8 cellular contexts compared by ENCODE assay signal in genomic region chr2:24075915-24076848, GRCh38. TPM values are rescaled to one million over a fixed set of nuclear protein-coding genes. Genes with fewer than 3 reads are reported as not detected.
A peak's percentile ranks its signal among the peaks of the same experiment; 100 is the strongest.
DNase-seq lines count a peak whose midpoint lies in the region; ATAC-seq and TF ChIP-seq lines count a peak whose summit lies in the region.

TSS of gene SF3B6 (minus strand) at chr2:24076326. CDS start at chr2:24076229, 97 bp downstream.

- intact Hi-C loops in activated T-helper 2 cell treated with anti-CD3 and anti-CD28 coated beads, Interferon-gamma antibody, Interleukin-2, Interleukin-4, amounts not matched to agents 10 μg/mL and 5 μg/mL and 100 μg/mL, durations not matched to agents 14 hours and 24 hours and 36 hours (cut with micrococcal nuclease): loop anchor here (1.0 kb wide), 3 partner anchors 8 to 149 kb away; partner anchors contain the start of genes ATAD2B, TP53I3 and WDCP
- intact Hi-C loops in naive thymus-derived CD4-positive, alpha-beta T cell (cut with micrococcal nuclease): loop anchor here (1.0 to 5.0 kb wide), 18 partner anchors 8 to 1956 kb away; partner anchors contain the start of genes ATAD2B (in 2 of the 2), ITSN2 (in 2 of the 2), TP53I3 (in 2 of the 2) and UBXN2A (in 2 of the 2)

- peak; percentile 99 for DNase-seq in EH (ENCODE audit: low read depth)
- peak; percentile 96 for DNase-seq in H4 (ENCODE audit: low spot score)
- peak; percentile 98 for DNase-seq in LoVo (ENCODE audit: low spot score)
- peak; percentile 100 for DNase-seq in RWPE2 (ENCODE audit: low spot score)
- DNase-seq in activated T-helper 2 cell treated with anti-CD3 and anti-CD28 coated beads, Interferon-gamma antibody, Interleukin-2, Interleukin-4, amounts not matched to agents 10 μg/mL and 5 μg/mL and 100 μg/mL, durations not matched to agents 14 hours and 24 hours and 36 hours (ENCODE audit: low spot score): peak; percentile 98
- peak; percentile 98 to 99 for DNase-seq in fibroblast of lung (ENCODE audit: low read depth in 2 of 2)
- peak; percentile 97 to 100 (median 100) for DNase-seq in naive thymus-derived CD4-positive, alpha-beta T cell
- peak; percentile 98 for DNase-seq in stimulated activated naive B cell treated with anti-CD40 and anti-IgM and Interleukin-4, amounts not matched to agents 10 μg/mL and 1 μg/mL and 100 μg/mL, for 72 hours

- peak within 1 kb of the TSS; percentile 97 for H2AFZ ChIP-seq in fibroblast of lung (ENCODE audit: low read length)

- no peak for TF ChIP-seq CTCF in RWPE2 (IDR thresholded peaks at IDR 0.05; ENCODE audit: poor library complexity, severe bottlenecking)
- TF ChIP-seq CTCF in fibroblast of lung (conservative IDR thresholded peaks at IDR 0.05 in 1 of 2, IDR thresholded peaks at IDR 0.05 in 1 of 2; ENCODE audit: low read depth in 1 of 2, low read length in 2 of 2): no peak

- POLR2A ChIA-PET in naive thymus-derived CD4-positive, alpha-beta T cell (lab: Charles Lee): interaction anchor here (0.6 to 2.8 kb wide), 16 partner anchors 10 to 1301 kb away, joined by 3 to 49 read pairs (median 4); partner anchors contain the start of genes ATAD2B, FKBP1B, ITSN2 and UBXN2A

- H3K4me1 ChIP-seq in RWPE2 (ENCODE audit: insufficient read depth, poor library complexity, severe bottlenecking) (no peaks in the 10 kb centered on the region), fibroblast of lung (ENCODE audit: control insufficient read depth, extremely low read depth, insufficient read depth, low read length) (peaks cover 3% of the 10 kb centered on the region)
- H3K4me1 ChIP-seq in naive thymus-derived CD4-positive, alpha-beta T cell (ENCODE audit: control insufficient read depth in 2 of 2, insufficient read depth in 2 of 2, low read length in 2 of 2): peaks cover 13 to 21% of the 10 kb centered on the region in 2 donors

- peaks cover 31% of the 10 kb centered on the region for H3K4me1 Mint-ChIP-seq in activated T-helper 2 cell treated with anti-CD3 and anti-CD28 coated beads, Interferon-gamma antibody, Interleukin-2, Interleukin-4, amounts not matched to agents 10 μg/mL and 5 μg/mL and 100 μg/mL, durations not matched to agents 14 hours and 24 hours and 36 hours (ENCODE audit: low read depth)
- H3K4me1 Mint-ChIP-seq in naive thymus-derived CD4-positive, alpha-beta T cell: peaks cover 14 to 47% (median 42%) of the 10 kb centered on the region in 7 donors
- peaks cover 17 to 30% of the 10 kb centered on the region in 2 donors for H3K4me1 Mint-ChIP-seq in stimulated activated naive B cell treated with anti-CD40 and anti-IgM and Interleukin-4, amounts not matched to agents 10 μg/mL and 1 μg/mL and 100 μg/mL, for 72 hours

- peak within 1 kb of the TSS; percentile 78 for H3K27ac ChIP-seq in RWPE2 (ENCODE audit: poor library complexity, severe bottlenecking)
- peak within 1 kb of the TSS; percentile 84 for H3K27ac ChIP-seq in fibroblast of lung (ENCODE audit: insufficient read depth, low read length)
- peak within 1 kb of the TSS; percentile 78 for H3K27ac ChIP-seq in naive thymus-derived CD4-positive, alpha-beta T cell (ENCODE audit: low read depth, low read length)

- H3K9me3 ChIP-seq in RWPE2 (ENCODE audit: severe bottlenecking) (no peaks in the 10 kb centered on the region), fibroblast of lung (ENCODE audit: control insufficient read depth, insufficient read depth, low read depth, low read length) (no peaks in the 10 kb centered on the region)
- H3K9me3 ChIP-seq in naive thymus-derived CD4-positive, alpha-beta T cell (ENCODE audit: control insufficient read depth in 2 of 3, low read length in 3 of 3): no peaks in the 10 kb centered on the region

- H3K4me3 Mint-ChIP-seq in activated T-helper 2 cell treated with anti-CD3 and anti-CD28 coated beads, Interferon-gamma antibody, Interleukin-2, Interleukin-4, amounts not matched to agents 10 μg/mL and 5 μg/mL and 100 μg/mL, durations not matched to agents 14 hours and 24 hours and 36 hours (ENCODE audit: low read depth): peak within 1 kb of the TSS; percentile 97
- peak within 1 kb of the TSS; percentile 93 to 99 (median 98) for H3K4me3 Mint-ChIP-seq in naive thymus-derived CD4-positive, alpha-beta T cell
- H3K4me3 Mint-ChIP-seq in stimulated activated naive B cell treated with anti-CD40 and anti-IgM and Interleukin-4, amounts not matched to agents 10 μg/mL and 1 μg/mL and 100 μg/mL, for 72 hours: peak within 1 kb of the TSS; percentile 93 to 98

- H3K27ac Mint-ChIP-seq in activated T-helper 2 cell treated with anti-CD3 and anti-CD28 coated beads, Interferon-gamma antibody, Interleukin-2, Interleukin-4, amounts not matched to agents 10 μg/mL and 5 μg/mL and 100 μg/mL, durations not matched to agents 14 hours and 24 hours and 36 hours: peak within 1 kb of the TSS; percentile 97
- H3K27ac Mint-ChIP-seq in naive thymus-derived CD4-positive, alpha-beta T cell: peak within 1 kb of the TSS; percentile 96 to 99 (median 99)
- H3K27ac Mint-ChIP-seq in stimulated activated naive B cell treated with anti-CD40 and anti-IgM and Interleukin-4, amounts not matched to agents 10 μg/mL and 1 μg/mL and 100 μg/mL, for 72 hours: peak within 1 kb of the TSS; percentile 97

- ATAC-seq in RWPE2 (ENCODE audit: low read depth): peak; percentile 82
- peak; percentile 89 for ATAC-seq in naive thymus-derived CD4-positive, alpha-beta T cell
- peak; percentile 93 for ATAC-seq in stimulated activated naive B cell treated with anti-CD40 and anti-IgM and Interleukin-4, amounts not matched to agents 10 μg/mL and 1 μg/mL and 100 μg/mL, for 72 hours (replicated peaks)

- H3K36me3 ChIP-seq in RWPE2 (ENCODE audit: low read depth) (peaks cover 43% of the 10 kb centered on the region), fibroblast of lung (ENCODE audit: control insufficient read depth, insufficient read depth, low read length) (peaks cover 4% of the 10 kb centered on the region)
- H3K36me3 ChIP-seq in naive thymus-derived CD4-positive, alpha-beta T cell (ENCODE audit: control insufficient read depth in 2 of 3, insufficient read depth in 3 of 3, low read length in 3 of 3): peaks cover 0 to 16% (median 4%) of the 10 kb centered on the region in 3 experiments

- H3K4me3 ChIP-seq in RWPE2 (ENCODE audit: severe bottlenecking) (peak within 1 kb of the TSS; percentile 69), fibroblast of lung (replicated peaks in 1 of 4; ENCODE audit: control extremely low read depth in 1 of 4, insufficient read depth in 1 of 4, low read depth in 3 of 4, low read length in 4 of 4) (peak within 1 kb of the TSS; percentile 70 to 100 (median 98))
- H3K4me3 ChIP-seq in naive thymus-derived CD4-positive, alpha-beta T cell (ENCODE audit: low read length): peak within 1 kb of the TSS; percentile 97

- no peaks in the 10 kb centered on the region for H3K27me3 ChIP-seq in RWPE2 (ENCODE audit: insufficient read depth, poor library complexity, severe bottlenecking)
- H3K27me3 ChIP-seq in fibroblast of lung (ENCODE audit: control insufficient read depth, insufficient read depth, low read length): no peaks in the 10 kb centered on the region
- no peaks in the 10 kb centered on the region for H3K27me3 ChIP-seq in naive thymus-derived CD4-positive, alpha-beta T cell (ENCODE audit: control insufficient read depth in 2 of 2, insufficient read depth in 2 of 2, low read length in 2 of 2)

- H3K4me2 ChIP-seq in fibroblast of lung (ENCODE audit: extremely low read depth, insufficient read depth, low read length): peak within 1 kb of the TSS; percentile 95

- H3K79me2 ChIP-seq in fibroblast of lung (ENCODE audit: control insufficient read depth, insufficient read depth, low read length): peaks cover 14% of the 10 kb centered on the region

- H3K27me3 Mint-ChIP-seq in activated T-helper 2 cell treated with anti-CD3 and anti-CD28 coated beads, Interferon-gamma antibody, Interleukin-2, Interleukin-4, amounts not matched to agents 10 μg/mL and 5 μg/mL and 100 μg/mL, durations not matched to agents 14 hours and 24 hours and 36 hours (ENCODE audit: low read depth): no peaks in the 10 kb centered on the region
- no peaks in the 10 kb centered on the region for H3K27me3 Mint-ChIP-seq in naive thymus-derived CD4-positive, alpha-beta T cell
- H3K27me3 Mint-ChIP-seq in stimulated activated naive B cell treated with anti-CD40 and anti-IgM and Interleukin-4, amounts not matched to agents 10 μg/mL and 1 μg/mL and 100 μg/mL, for 72 hours: no peaks in the 10 kb centered on the region

- H3K9ac ChIP-seq in fibroblast of lung (ENCODE audit: insufficient read depth, low read length): peak within 1 kb of the TSS; percentile 83

- H3K36me3 Mint-ChIP-seq in activated T-helper 2 cell treated with anti-CD3 and anti-CD28 coated beads, Interferon-gamma antibody, Interleukin-2, Interleukin-4, amounts not matched to agents 10 μg/mL and 5 μg/mL and 100 μg/mL, durations not matched to agents 14 hours and 24 hours and 36 hours (ENCODE audit: low read depth): peaks cover 22% of the 10 kb centered on the region
- H3K36me3 Mint-ChIP-seq in naive thymus-derived CD4-positive, alpha-beta T cell: peaks cover 0 to 16% (median 4%) of the 10 kb centered on the region in 5 donors
- peaks cover 1 to 19% of the 10 kb centered on the region in 2 donors for H3K36me3 Mint-ChIP-seq in stimulated activated naive B cell treated with anti-CD40 and anti-IgM and Interleukin-4, amounts not matched to agents 10 μg/mL and 1 μg/mL and 100 μg/mL, for 72 hours

- CTCF ChIA-PET in naive thymus-derived CD4-positive, alpha-beta T cell (lab: Charles Lee): interaction anchor here (1.0 to 1.8 kb wide), 4 partner anchors 9 to 253 kb away, joined by 4 to 8 read pairs (median 6); partner anchors contain the start of genes ATAD2B, TP53I3 and WDCP

- H3K9me3 Mint-ChIP-seq in activated T-helper 2 cell treated with anti-CD3 and anti-CD28 coated beads, Interferon-gamma antibody, Interleukin-2, Interleukin-4, amounts not matched to agents 10 μg/mL and 5 μg/mL and 100 μg/mL, durations not matched to agents 14 hours and 24 hours and 36 hours: no peaks in the 10 kb centered on the region
- H3K9me3 Mint-ChIP-seq in naive thymus-derived CD4-positive, alpha-beta T cell: no peaks in the 10 kb centered on the region
- no peaks in the 10 kb centered on the region for H3K9me3 Mint-ChIP-seq in stimulated activated naive B cell treated with anti-CD40 and anti-IgM and Interleukin-4, amounts not matched to agents 10 μg/mL and 1 μg/mL and 100 μg/mL, for 72 hours

- no peaks in the 10 kb centered on the region for H4K20me1 ChIP-seq in fibroblast of lung (ENCODE audit: control insufficient read depth, extremely low read depth, insufficient read depth, low read length)

RNA-seq across cellular contexts. Expression of gene SF3B6, which starts in this region (rescaled TPM):
- total RNA-seq in H4 (2014; rRNA removed; shearing (Covaris generic)): 178 and 188 TPM in 2 replicates
- total RNA-seq in activated T-helper 2 cell treated with anti-CD3 and anti-CD28 coated beads, Interferon-gamma antibody, Interleukin-2, Interleukin-4, amounts not matched to agents 10 μg/mL and 5 μg/mL and 100 μg/mL, durations not matched to agents 14 hours and 24 hours and 36 hours: 137 and 143 TPM in 2 replicates
- 134 and 155 TPM in 2 replicates for total RNA-seq in fibroblast of lung
- polyA plus RNA-seq in fibroblast of lung: 206 and 210 TPM in 2 replicates
- polyA plus RNA-seq in fibroblast of lung (2012): 151 and 185 TPM in 2 replicates
- polyA minus RNA-seq in fibroblast of lung (ENCODE audit: low replicate concordance): 3.1 and 11.0 TPM in 2 replicates
- total RNA-seq in naive thymus-derived CD4-positive, alpha-beta T cell: 100 to 1,000 TPM in 1 of 5 experiments, 10 to 100 TPM in 4; 42.4 to 100 (median 49.7) TPM
- 100 to 1,000 TPM; 114 to 231 TPM for polyA plus RNA-seq in naive thymus-derived CD4-positive, alpha-beta T cell

Comparison
In these comparisons a context has a peak if more than half of its experiments do, and no peak if none do; other contexts are left out.
1. Peak in every context shown above with its lines: DNase-seq, ATAC-seq, H3K4me3 ChIP-seq and H3K27ac ChIP-seq.